ENCODE assay signal across 21 cellular contexts in the genomic region with DNA sequence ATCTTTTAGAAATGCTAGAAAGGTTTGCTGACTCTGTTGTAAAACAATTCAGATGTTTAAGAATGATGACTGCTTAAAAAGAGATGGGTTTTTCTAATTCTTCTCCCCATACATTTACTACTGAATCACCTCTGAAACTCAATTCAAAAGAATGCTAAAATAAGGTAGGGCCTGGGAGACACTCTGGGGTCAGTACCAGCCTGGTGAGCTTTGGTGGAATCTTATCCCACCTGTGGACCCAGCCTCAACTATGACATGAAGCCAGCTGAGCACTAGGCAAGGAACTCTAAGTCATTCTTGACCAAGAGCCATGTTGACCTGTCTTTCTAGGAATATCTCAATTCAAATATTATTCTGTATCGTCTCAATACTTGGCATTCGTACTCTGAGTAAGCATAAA. TPM values are rescaled to one million over a fixed set of nuclear protein-coding genes. Genes with fewer than 3 reads are reported as not detected.
"Had no signal": no experiment of that assay in that cellular context is flagged by ENCODE, and none has a peak within 500 bp of the region (broad histone marks: within the 10 kb centered on the region; RNA-seq: fewer than 3 reads in every experiment).

No MANE protein-coding gene starts in this region.

- H3K9me3 ChIP-seq: heart left ventricle, sigmoid colon, testis, vagina had no signal

- H3K4me3 ChIP-seq: heart left ventricle, sigmoid colon, smooth muscle cell, testis, vagina had no signal

- H3K9me3 Mint-ChIP-seq: activated CD4-positive, alpha-beta T cell treated with anti-CD3 and anti-CD28 coated beads, Interleukin-2, amount 10 ng/mL, durations not matched to agents 7 days and 5 days; endodermal cell; T-helper 1 cell treated with Interleukin-12 subunit alpha and Interleukin-12 subunit beta and Interleukin-4 antibody, amounts not matched to agents 30 μg/mL and 1 μg/mL, for 36 hours; type B pancreatic cell had no signal

- H3K4me1 ChIP-seq: sigmoid colon, testis, vagina had no signal

- H3K4me3 Mint-ChIP-seq: activated CD4-positive, alpha-beta T cell treated with anti-CD3 and anti-CD28 coated beads, Interleukin-2, amount 10 ng/mL, durations not matched to agents 7 days and 5 days; endodermal cell; T-helper 1 cell treated with Interleukin-12 subunit alpha and Interleukin-12 subunit beta and Interleukin-4 antibody, amounts not matched to agents 30 μg/mL and 1 μg/mL, for 36 hours; type B pancreatic cell had no signal

- H3K27ac ChIP-seq: epithelial cell of prostate, heart left ventricle, sigmoid colon, testis, vagina had no signal

- H3K27me3 ChIP-seq: heart left ventricle, sigmoid colon, testis, vagina had no signal

- DNase-seq: activated CD4-positive, alpha-beta T cell treated with anti-CD3 and anti-CD28 coated beads, Interleukin-2, amount 10 ng/mL, durations not matched to agents 7 days and 5 days; activated CD4-positive, CD25-positive, alpha-beta regulatory T cell treated with anti-CD3 and anti-CD28 coated beads, Interleukin-2, amount 50 U/mL, for 72 hours; activated gamma-delta T cell; activated T-cell treated with anti-CD3 and anti-CD28 coated beads, Interleukin-2, amount 50 U/mL, for 1 hour; cortex of kidney; endodermal cell; heart left ventricle; retina; sigmoid colon; stimulated activated CD4-positive, alpha-beta T cell treated with anti-CD3 and anti-CD28 coated beads, Interleukin-15, amount 100 ng/mL, for 24 hours; stimulated activated CD8-positive, alpha-beta memory T cell treated with anti-CD3 and anti-CD28 coated beads, Interleukin-4, amount 100 ng/mL, for 48 hours; stimulated activated naive CD4-positive, alpha-beta T cell; testis had no signal

- H3K27ac Mint-ChIP-seq: activated CD4-positive, alpha-beta T cell treated with anti-CD3 and anti-CD28 coated beads, Interleukin-2, amount 10 ng/mL, durations not matched to agents 7 days and 5 days; progenitor cell of endocrine pancreas; T-helper 1 cell treated with Interleukin-12 subunit alpha and Interleukin-12 subunit beta and Interleukin-4 antibody, amounts not matched to agents 30 μg/mL and 1 μg/mL, for 36 hours had no signal

- H3K27me3 Mint-ChIP-seq: activated CD4-positive, alpha-beta T cell treated with anti-CD3 and anti-CD28 coated beads, Interleukin-2, amount 10 ng/mL, durations not matched to agents 7 days and 5 days; progenitor cell of endocrine pancreas; type B pancreatic cell had no signal

- ATAC-seq: heart left ventricle had no signal

RNA-seq across cellular contexts. Expression of a gene that starts 53.5 kb away (rescaled TPM):
- total RNA-seq: myocyte, osteocyte, progenitor cell of endocrine pancreas, vagina had no signal
